Comparison of ENCODE assay signal across 17 cellular contexts in genomic region chr7:28291559-28291958, GRCh38.
DNase-seq lines count a peak whose midpoint lies in the region; ATAC-seq, FAIRE-seq and TF ChIP-seq lines count a peak whose summit lies in the region.
"Had no signal": no experiment of that assay in that cellular context is flagged by ENCODE, and none has a peak within 500 bp of the region (broad histone marks: within the 10 kb centered on the region; RNA-seq: fewer than 3 reads in every experiment).

No MANE protein-coding gene starts in this region.

- no peak overlapping the region for H3K27ac ChIP-seq in astrocyte (ENCODE audit: low read depth, low read length)
- H3K27ac ChIP-seq in iPS-20b (ENCODE audit: low read length) = peak overlapping the region; percentile 81
- H3K27ac ChIP-seq: BLaER1 treated with 17β-estradiol and CSF1 and Interleukin-3, amounts not matched to agents 10 nM and 100 nM; HL-60; KMS-11; SK-N-MC had no signal

- CTCF ChIA-PET in activated CD4-positive, alpha-beta T cell treated with anti-CD3 and anti-CD28 coated beads for 36 hours (lab: Charles Lee) = interaction anchor here (0.7 kb wide), 1 partner anchor 243 kb away, joined by 3 read pairs; no protein-coding TSS in a partner anchor

- peak overlapping the region; percentile 1 for H3K27ac Mint-ChIP-seq in activated naive CD4-positive, alpha-beta T cell treated with anti-CD3 and anti-CD28 coated beads, Interleukin-2, amount 50 U/mL, for 24 hours
- H3K27ac Mint-ChIP-seq in astrocyte (ENCODE audit: unreplicated experiment) = peak overlapping the region; percentile 13
- no peak overlapping the region for H3K27ac Mint-ChIP-seq in activated CD4-positive, alpha-beta T cell treated with anti-CD3 and anti-CD28 coated beads for 36 hours

- H3K9me3 Mint-ChIP-seq in activated naive CD4-positive, alpha-beta T cell treated with anti-CD3 and anti-CD28 coated beads, Interleukin-2, amount 50 U/mL, for 24 hours = no peaks in the 10 kb centered on the region
- H3K9me3 Mint-ChIP-seq in astrocyte (ENCODE audit: unreplicated experiment) = no peaks in the 10 kb centered on the region
- H3K9me3 Mint-ChIP-seq in activated CD4-positive, alpha-beta T cell treated with anti-CD3 and anti-CD28 coated beads for 36 hours (ENCODE audit: low read depth) = no peaks in the 10 kb centered on the region

- POLR2A ChIA-PET in activated CD4-positive, alpha-beta T cell treated with anti-CD3 and anti-CD28 coated beads for 36 hours (lab: Charles Lee) = interaction anchor here (0.5 kb wide), 1 partner anchor 144 kb away, joined by 6 read pairs; no protein-coding TSS in a partner anchor

- H2AFZ ChIP-seq in astrocyte (ENCODE audit: low read depth, low read length) = no peak overlapping the region

- ATAC-seq in GM18861 (IDR thresholded peaks at IDR 0.05; ENCODE audit: unreplicated experiment) = no peak
- ATAC-seq in GM18505 (IDR thresholded peaks at IDR 0.05; ENCODE audit: unreplicated experiment) = no peak
- ATAC-seq in activated CD4-positive, alpha-beta T cell treated with anti-CD3 and anti-CD28 coated beads for 36 hours = no peak
- ATAC-seq: Panc1, Right ventricle myocardium inferior had no signal

- H3K4me3 ChIP-seq in astrocyte (ENCODE audit: insufficient read depth, low read depth, low read length) = no peak overlapping the region
- H3K4me3 ChIP-seq in iPS-20b (ENCODE audit: low read length) = peak overlapping the region; percentile 5; the same call in 1 of the 2 replicates
- H3K4me3 ChIP-seq: BLaER1 treated with 17β-estradiol and CSF1 and Interleukin-3, amounts not matched to agents 10 nM and 100 nM; SK-N-MC had no signal

- no peak for TF ChIP-seq POLR2A in GM18505 (IDR thresholded peaks at IDR 0.05; ENCODE audit: borderline replicate concordance, extremely low read depth, insufficient read depth, insufficient read length)

- H3K79me2 ChIP-seq in astrocyte (ENCODE audit: insufficient read depth, low read length) = no peaks in the 10 kb centered on the region

- no peaks in the 10 kb centered on the region for H3K36me3 Mint-ChIP-seq in activated naive CD4-positive, alpha-beta T cell treated with anti-CD3 and anti-CD28 coated beads, Interleukin-2, amount 50 U/mL, for 24 hours
- H3K36me3 Mint-ChIP-seq in astrocyte (ENCODE audit: low read depth, unreplicated experiment) = no peaks in the 10 kb centered on the region
- no peaks in the 10 kb centered on the region for H3K36me3 Mint-ChIP-seq in activated CD4-positive, alpha-beta T cell treated with anti-CD3 and anti-CD28 coated beads for 36 hours (ENCODE audit: low read depth)

- peaks cover 2% of the 10 kb centered on the region for H3K27me3 ChIP-seq in astrocyte (ENCODE audit: insufficient read depth, low read length)
- no peaks in the 10 kb centered on the region for H3K27me3 ChIP-seq in iPS-20b (ENCODE audit: insufficient read depth, low read length)
- H3K27me3 ChIP-seq: BLaER1 treated with 17β-estradiol and CSF1 and Interleukin-3, amounts not matched to agents 10 nM and 100 nM had no signal

- H3K27me3 Mint-ChIP-seq in activated naive CD4-positive, alpha-beta T cell treated with anti-CD3 and anti-CD28 coated beads, Interleukin-2, amount 50 U/mL, for 24 hours = peaks cover 5% of the 10 kb centered on the region
- H3K27me3 Mint-ChIP-seq in astrocyte (ENCODE audit: low read depth, unreplicated experiment) = no peaks in the 10 kb centered on the region
- peaks cover 19% of the 10 kb centered on the region for H3K27me3 Mint-ChIP-seq in activated CD4-positive, alpha-beta T cell treated with anti-CD3 and anti-CD28 coated beads for 36 hours

- DNase-seq in activated naive CD4-positive, alpha-beta T cell (lab: John Stamatoyannopoulos, UW) = no peak
- DNase-seq in astrocyte (ENCODE audit: low read depth) (no peak), SW480 (ENCODE audit: low spot score) (no peak)
- no peak for DNase-seq in activated CD4-positive, alpha-beta T cell treated with anti-CD3 and anti-CD28 coated beads for 36 hours
- DNase-seq: 8988T, NCI-H1092 treated with DMSO at 0.1 percent for 48 hours, NCI-H1694 treated with DMSO at 0.1 percent for 48 hours had no signal

- no peaks in the 10 kb centered on the region for H4K20me1 ChIP-seq in astrocyte (ENCODE audit: insufficient read depth, low read length)
- H4K20me1 ChIP-seq: BLaER1 treated with 17β-estradiol and CSF1 and Interleukin-3, amounts not matched to agents 10 nM and 100 nM had no signal

- no peak overlapping the region for H3K4me2 ChIP-seq in astrocyte (ENCODE audit: low read length)
- H3K4me2 ChIP-seq: KMS-11 had no signal

- no peak for FAIRE-seq in astrocyte (lab: Jason Lieb, UNC)

- no peak overlapping the region for H3K9ac ChIP-seq in astrocyte (ENCODE audit: low read length)
- H3K9ac ChIP-seq in iPS-20b (ENCODE audit: low read depth, low read length) = peak overlapping the region; percentile 23; the same call in 1 of the 2 replicates
- H3K9ac ChIP-seq: BLaER1 treated with 17β-estradiol and CSF1 and Interleukin-3, amounts not matched to agents 10 nM and 100 nM; KMS-11 had no signal

- H3K4me1 ChIP-seq in astrocyte (ENCODE audit: insufficient read depth, low read length) (no peaks in the 10 kb centered on the region), iPS-20b (ENCODE audit: insufficient read depth, low read length) (peaks cover 41% of the 10 kb centered on the region)

- intact Hi-C loops in activated CD4-positive, alpha-beta T cell treated with anti-CD3 and anti-CD28 coated beads for 36 hours (cut with DNase I, micrococcal nuclease) = no loop called here

- no peaks in the 10 kb centered on the region for H3K9me3 ChIP-seq in astrocyte (ENCODE audit: insufficient read depth, low read depth, low read length)
- no peaks in the 10 kb centered on the region for H3K9me3 ChIP-seq in iPS-20b (ENCODE audit: insufficient read depth, low read depth, low read length)
- H3K9me3 ChIP-seq: BLaER1 treated with 17β-estradiol and CSF1 and Interleukin-3, amounts not matched to agents 10 nM and 100 nM had no signal

- H3K4me1 Mint-ChIP-seq in activated naive CD4-positive, alpha-beta T cell treated with anti-CD3 and anti-CD28 coated beads, Interleukin-2, amount 50 U/mL, for 24 hours = peaks cover 8% of the 10 kb centered on the region
- peaks cover 16% of the 10 kb centered on the region for H3K4me1 Mint-ChIP-seq in astrocyte (ENCODE audit: low read depth, unreplicated experiment)
- H3K4me1 Mint-ChIP-seq in activated CD4-positive, alpha-beta T cell treated with anti-CD3 and anti-CD28 coated beads for 36 hours = peaks cover 20% of the 10 kb centered on the region

- no peak for TF ChIP-seq CTCF in astrocyte (IDR thresholded peaks at IDR 0.05; ENCODE audit: insufficient read depth, low read depth, low read length)

- no peaks in the 10 kb centered on the region for H3K36me3 ChIP-seq in astrocyte (ENCODE audit: insufficient read depth, low read length)
- H3K36me3 ChIP-seq in iPS-20b (ENCODE audit: insufficient read depth, low read depth, low read length) = no peaks in the 10 kb centered on the region
- H3K36me3 ChIP-seq: BLaER1 treated with 17β-estradiol and CSF1 and Interleukin-3, amounts not matched to agents 10 nM and 100 nM had no signal

- no peak overlapping the region for H3K4me3 Mint-ChIP-seq in activated naive CD4-positive, alpha-beta T cell treated with anti-CD3 and anti-CD28 coated beads, Interleukin-2, amount 50 U/mL, for 24 hours
- no peak overlapping the region for H3K4me3 Mint-ChIP-seq in astrocyte (ENCODE audit: unreplicated experiment)
- no peak overlapping the region for H3K4me3 Mint-ChIP-seq in activated CD4-positive, alpha-beta T cell treated with anti-CD3 and anti-CD28 coated beads for 36 hours
